8 cellular contexts compared by ENCODE assay signal in genomic region chr7:64562621-64563275, GRCh38. TPM values are rescaled to one million over a fixed set of nuclear protein-coding genes. Genes with fewer than 3 reads are reported as not detected.
DNase-seq lines count a peak whose midpoint lies in the region; ATAC-seq and TF ChIP-seq lines count a peak whose summit lies in the region.

Gene ZNF680 (minus strand): TSS chr7:64563071. CDS start chr7:64562954, 117 bp downstream.

- peak within 1 kb of the TSS; percentile 94 for H3K4me3 ChIP-seq in AG09309 (ENCODE audit: control insufficient read depth, low read depth, low read length)

- peak; percentile 100 for ATAC-seq in GM18909 (IDR thresholded peaks at IDR 0.05; ENCODE audit: poor library complexity, unreplicated experiment)
- ATAC-seq in HG03159 (IDR thresholded peaks at IDR 0.05; ENCODE audit: unreplicated experiment): peak; percentile 100

- TF ChIP-seq CTCF in AG09309 (IDR thresholded peaks at IDR 0.05; ENCODE audit: control insufficient read depth, insufficient read depth, low read depth, low read length, missing control alignments): no peak

- DNase-seq in AG09309 (ENCODE audit: low read depth) (peak; percentile 71), NCI-H2227 treated with DMSO at 0.1 percent for 48 hours (lab: John Stamatoyannopoulos, UW) (peak; percentile 96), cerebellum (ENCODE audit: low spot score) (peak; percentile 92), kidney glomerular epithelial cell (lab: John Stamatoyannopoulos, UW) (peak; percentile 92)
- DNase-seq in activated CD4-positive, alpha-beta T cell treated with anti-CD3 and anti-CD28 coated beads for 1 hour: peak; percentile 79
- DNase-seq in stimulated activated CD4-positive, alpha-beta T cell treated with anti-CD3 and anti-CD28 coated beads, Interleukin-1b, Interleukin-23, amount 100 ng/mL, for 24 hours (ENCODE audit: low read depth in 4 of 4, low spot score in 1 of 4): peak; percentile 64 to 81 (median 72)

RNA-seq across cellular contexts. Expression of gene ZNF680, which starts in this region (rescaled TPM):
- total RNA-seq in cerebellum: 64.3 TPM

Comparison
In these comparisons a context has a peak if more than half of its experiments do, and no peak if none do; other contexts are left out.
1. Peak in every context shown above with its lines: DNase-seq, ATAC-seq and H3K4me3 ChIP-seq.